In the genomic region with DNA sequence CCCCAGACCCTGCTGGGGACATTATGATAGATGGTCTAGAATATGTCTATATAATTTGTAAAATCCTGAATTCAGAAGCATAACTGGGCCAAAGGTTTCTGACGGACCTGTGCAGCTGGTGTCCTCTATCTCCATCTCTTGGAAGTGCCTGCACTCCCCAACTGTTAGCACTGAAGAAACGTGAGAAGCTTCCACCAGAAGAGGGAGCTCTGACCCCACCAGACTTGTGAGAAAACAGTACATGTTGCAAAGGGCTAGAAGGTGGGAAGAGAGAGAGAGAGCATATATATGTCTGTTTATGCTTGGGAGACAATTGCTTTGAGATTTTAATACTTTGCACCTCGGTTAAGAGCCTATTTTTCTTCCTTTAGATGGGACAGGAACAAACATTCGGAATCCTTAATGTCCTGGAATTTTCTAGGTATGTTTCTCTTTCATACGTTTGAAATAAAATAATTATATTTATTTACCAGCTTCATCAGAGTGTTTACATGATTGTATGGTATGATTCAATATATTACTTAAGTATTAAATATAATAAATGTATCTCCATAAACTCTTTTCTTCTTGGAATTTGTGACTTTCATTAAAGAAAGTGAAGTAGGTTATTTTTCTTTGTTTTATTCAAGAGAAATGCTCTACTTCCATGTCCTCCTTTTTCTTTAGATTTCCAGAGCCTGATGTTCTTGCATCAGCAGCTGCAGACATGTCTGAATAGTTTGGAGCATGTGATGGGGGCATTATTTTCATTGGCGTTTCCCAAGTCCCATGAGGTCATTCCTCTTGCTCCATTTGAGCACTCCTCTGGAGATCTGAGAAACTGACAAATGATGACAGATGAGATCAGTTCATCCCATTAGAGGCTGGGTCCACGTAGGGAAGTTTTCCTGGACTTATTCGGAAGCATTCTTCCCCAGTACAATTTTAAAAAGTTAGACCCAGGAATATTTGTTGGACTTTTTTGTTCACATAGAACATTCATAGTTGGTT, we compare ENCODE assay signal across 8 cellular contexts.
A peak's percentile ranks its signal among the peaks of the same experiment; 100 is the strongest.
DNase-seq lines count a peak whose midpoint lies in the region; ATAC-seq and TF ChIP-seq lines count a peak whose summit lies in the region.

No MANE protein-coding gene starts in this region.

- in situ Hi-C loops in Panc1 (cut with HindIII; ENCODE audit: low pct_unique_long_range_greater_than_20kb, low sequenced_read_pairs): no loop called here

- H3K9me3 ChIP-seq in Panc1 (ENCODE audit: control insufficient read depth, insufficient read depth, low read depth, low read length): no peaks in the 10 kb centered on the region
- no peaks in the 10 kb centered on the region for H3K9me3 ChIP-seq in neural cell (ENCODE audit: low read length)
- H3K9me3 ChIP-seq in stomach: no peaks in the 10 kb centered on the region

- TF ChIP-seq RAD21 in neural cell (conservative IDR thresholded peaks at IDR 0.05): peak; percentile 99

- no peak overlapping the region for H3K4me2 ChIP-seq in neural cell (ENCODE audit: low read length)

- no peaks in the 10 kb centered on the region for H4K20me1 ChIP-seq in neural cell (ENCODE audit: insufficient read depth)

- H3K27ac Mint-ChIP-seq in activated T-cell treated with anti-CD3 and anti-CD28 coated beads, Interleukin-2, amount 50 U/mL, for 24 hours: no peak overlapping the region

- no peaks in the 10 kb centered on the region for H3K36me3 Mint-ChIP-seq in activated T-cell treated with anti-CD3 and anti-CD28 coated beads, Interleukin-2, amount 50 U/mL, for 24 hours (ENCODE audit: low read depth)

- TF ChIP-seq EP300 in neural cell (conservative IDR thresholded peaks at IDR 0.05; ENCODE audit: poor library complexity, severe bottlenecking): no peak
- TF ChIP-seq EP300 in stomach (IDR thresholded peaks at IDR 0.05): no peak

- no peak overlapping the region for H3K4me3 Mint-ChIP-seq in activated T-cell treated with anti-CD3 and anti-CD28 coated beads, Interleukin-2, amount 50 U/mL, for 24 hours

- H3K4me1 Mint-ChIP-seq in activated T-cell treated with anti-CD3 and anti-CD28 coated beads, Interleukin-2, amount 50 U/mL, for 24 hours (ENCODE audit: low read depth): no peaks in the 10 kb centered on the region

- no peak overlapping the region for H3K27ac ChIP-seq in Panc1 (ENCODE audit: low read length)
- H3K27ac ChIP-seq in neural cell (ENCODE audit: low read length): no peak overlapping the region
- no peak overlapping the region for H3K27ac ChIP-seq in stomach

- H3K9me2 ChIP-seq in neural cell (ENCODE audit: insufficient read depth, low read length): no peaks in the 10 kb centered on the region

- DNase-seq in BJ (ENCODE audit: low read depth): peak; percentile 4
- peak; percentile 71 for DNase-seq in LNCaP clone FGC (ENCODE audit: low read depth)
- DNase-seq in Panc1 (ENCODE audit: low read depth, low spot score): peak; percentile 59
- peak; percentile 73 for DNase-seq in activated T-cell treated with anti-CD3 and anti-CD28 coated beads, Interleukin-2, amount 50 U/mL, for 24 hours
- peak; percentile 72 for DNase-seq in fibroblast of gingiva (ENCODE audit: low read depth)
- peak; percentile 81 for DNase-seq in stomach

- no peaks in the 10 kb centered on the region for H3K79me2 ChIP-seq in neural cell (replicated peaks; ENCODE audit: insufficient read depth, low read length)

- H3K9me3 Mint-ChIP-seq in activated T-cell treated with anti-CD3 and anti-CD28 coated beads, Interleukin-2, amount 50 U/mL, for 24 hours: no peaks in the 10 kb centered on the region

- no TSS peak for BruUV-seq in Panc1 (replicated peaks; lab: Mats Ljungman, UMichigan)

- H3K36me3 ChIP-seq in BJ (ENCODE audit: control insufficient read depth, insufficient read depth, low read length) (no peaks in the 10 kb centered on the region), Panc1 (ENCODE audit: control insufficient read depth, insufficient read depth, low read length) (no peaks in the 10 kb centered on the region), neural cell (ENCODE audit: insufficient read depth, low read length) (no peaks in the 10 kb centered on the region), stomach (no peaks in the 10 kb centered on the region)

- H2AFZ ChIP-seq in neural cell (ENCODE audit: low read depth, low read length): no peak overlapping the region

- H3K4me3 ChIP-seq in BJ (ENCODE audit: low read depth, low read length): no peak overlapping the region
- H3K4me3 ChIP-seq in LNCaP clone FGC (ENCODE audit: low read depth, low read length): no peak overlapping the region
- H3K4me3 ChIP-seq in Panc1 (ENCODE audit: low read depth in 2 of 2, low read length in 2 of 2): no peak overlapping the region
- H3K4me3 ChIP-seq in neural cell (ENCODE audit: low read length): no peak overlapping the region
- no peak overlapping the region for H3K4me3 ChIP-seq in stomach

- H3K9ac ChIP-seq in neural cell (ENCODE audit: low read length): no peak overlapping the region

- H3K27me3 ChIP-seq in BJ (ENCODE audit: control insufficient read depth, insufficient read depth, low read length) (no peaks in the 10 kb centered on the region; the same call in 1 of the 2 replicates), Panc1 (ENCODE audit: control insufficient read depth, insufficient read depth, low read length) (peaks cover 2% of the 10 kb centered on the region; the same call in 1 of the 2 replicates), neural cell (ENCODE audit: insufficient read depth, low read depth, low read length) (no peaks in the 10 kb centered on the region), stomach (no peaks in the 10 kb centered on the region)

- H3F3A ChIP-seq in neural cell (ENCODE audit: insufficient read depth, low read length, poor library complexity, severe bottlenecking): no peaks in the 10 kb centered on the region

- H3K27me3 Mint-ChIP-seq in activated T-cell treated with anti-CD3 and anti-CD28 coated beads, Interleukin-2, amount 50 U/mL, for 24 hours: peaks cover 44% of the 10 kb centered on the region

- peak; percentile 86 for TF ChIP-seq CTCF in BJ (IDR thresholded peaks at IDR 0.05; ENCODE audit: insufficient read depth, low read depth, low read length)
- peak; percentile 90 for TF ChIP-seq CTCF in LNCaP clone FGC (IDR thresholded peaks at IDR 0.05; ENCODE audit: control insufficient read depth, extremely low read depth, insufficient read depth)
- peak; percentile 79 for TF ChIP-seq CTCF in Panc1 (IDR thresholded peaks at IDR 0.05)
- peak; percentile 97 for TF ChIP-seq CTCF in neural cell (IDR thresholded peaks at IDR 0.05; ENCODE audit: poor library complexity, severe bottlenecking)
- peak in 5 of 7 experiments; percentile 51 to 80 (median 64) for TF ChIP-seq CTCF in stomach (IDR thresholded peaks at IDR 0.05)

- TF ChIP-seq POLR2A in stomach (IDR thresholded peaks at IDR 0.05): no peak

- CTCF ChIA-PET in BJ (lab: Yijun Ruan, JAX) (interaction anchor here (0.6 to 2.5 kb wide), 21 partner anchors 8 to 1298 kb away, joined by 3 to 19 read pairs (median 4); no protein-coding TSS in a partner anchor), Panc1 (lab: Charles Lee) (interaction anchor here (0.5 to 0.8 kb wide), 2 partner anchors 478 to 680 kb away, joined by 3 to 4 read pairs; no protein-coding TSS in a partner anchor)

- WGBS in stomach, 5 donors: 23 to 32% (median 30%) methylated on average over 8 of the region's 8 CpGs

- POLR2A ChIA-PET in BJ (lab: Charles Lee) (no interaction called here), Panc1 (lab: Charles Lee) (no interaction called here)

- H3K4me1 ChIP-seq in Panc1 (ENCODE audit: control insufficient read depth, insufficient read depth, low read length) (no peaks in the 10 kb centered on the region), stomach (no peaks in the 10 kb centered on the region)

- ATAC-seq in GM19397 (IDR thresholded peaks at IDR 0.05; ENCODE audit: unreplicated experiment) (peak; percentile 88), Panc1 (peak; percentile 95)

- intact Hi-C loops in Panc1 (cut with micrococcal nuclease; ENCODE audit: unreplicated experiment) (loop anchor here (1.0 kb wide), 1 partner anchor 489 kb away; no protein-coding TSS in a partner anchor), stomach (cut with DNase I; ENCODE audit: low total_unique reads) (loop anchor here (2.0 kb wide), 1 partner anchor 496 kb away; no protein-coding TSS in a partner anchor)

TF ChIP-seq in neural cell, 6 proteins besides CTCF, POLR2A, EP300 and RAD21:
- peak; percentile 99 for TF ChIP-seq SMC3 (conservative IDR thresholded peaks at IDR 0.05; ENCODE audit: poor library complexity)
- no peak for TF ChIP-seq EZH2 (IDR thresholded peaks at IDR 0.05; ENCODE audit: borderline replicate concordance, insufficient read depth, low read length, poor library complexity, severe bottlenecking)

Comparison
In these comparisons a context has a peak if more than half of its experiments do, and no peak if none do; other contexts are left out.
1. DNase-seq: peak in every context shown above with its lines; median percentile 81 in stomach; 73 in activated T-cell treated with anti-CD3 and anti-CD28 coated beads, Interleukin-2, amount 50 U/mL, for 24 hours; 72 in fibroblast of gingiva; 71 in LNCaP clone FGC; 59 in Panc1; 4 in BJ.